ENCODE assay signal across 16 cellular contexts in the genomic region with DNA sequence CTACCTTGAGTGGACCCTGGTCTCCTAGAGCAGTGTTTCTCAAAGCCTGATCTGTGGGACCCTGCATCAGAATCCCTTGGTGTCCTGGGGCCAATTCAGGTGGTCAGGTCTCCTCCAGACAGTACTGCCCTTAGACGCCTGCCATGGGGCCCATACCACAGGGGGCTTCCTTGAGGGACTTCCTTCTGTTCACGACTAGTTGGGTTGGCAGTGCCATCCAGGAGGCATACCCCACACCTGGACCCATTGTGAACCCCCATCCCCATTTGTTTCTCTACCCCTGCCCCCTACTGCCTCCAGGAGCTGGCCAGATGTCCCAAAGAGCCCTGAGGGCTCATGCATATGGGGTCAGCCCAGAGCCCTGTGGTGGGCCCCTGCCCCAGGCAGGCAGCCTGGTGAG.
DNase-seq lines count a peak whose midpoint lies in the region; ATAC-seq and TF ChIP-seq lines count a peak whose summit lies in the region.
"Had no signal": no experiment of that assay in that cellular context is flagged by ENCODE, and none has a peak within 500 bp of the region (broad histone marks: within the 10 kb centered on the region; RNA-seq: fewer than 3 reads in every experiment).

No MANE protein-coding gene starts in this region.

- TF ChIP-seq POLR2A in vagina (IDR thresholded peaks at IDR 0.05) = no peak

- peak overlapping the region; percentile 72 for H2BK120ac ChIP-seq in trophoblast cell (ENCODE audit: insufficient read depth, low read length, poor library complexity)

- H4K91ac ChIP-seq in trophoblast cell (ENCODE audit: low read depth, low read length) = peak overlapping the region; percentile 50

- DNase-seq in trophoblast cell (no peak), vagina (ENCODE audit: extremely low spot score in 2 of 2) (no peak), HuH-7 (ENCODE audit: low spot score) (no peak)
- DNase-seq: Caco-2; CD4-positive, CD25-positive, alpha-beta regulatory T cell; CD8-positive, alpha-beta T cell; DMS153; DND-41; GM23248; H7; HCEC 1CT had no signal

- peak overlapping the region; percentile 11 for H3K18ac ChIP-seq in trophoblast cell (ENCODE audit: low read length)

- peak overlapping the region; percentile 29 for H2BK5ac ChIP-seq in trophoblast cell (ENCODE audit: low read depth, low read length, poor library complexity)

- H3K27ac ChIP-seq in mesodermal cell (ENCODE audit: low read depth, low read length, severe bottlenecking) (peak overlapping the region; percentile 69), trophoblast cell (ENCODE audit: low read depth, low read length) (no peak overlapping the region), vagina (peak overlapping the region; percentile 81)
- H3K27ac ChIP-seq: BLaER1, C4-2B, GM23248 had no signal

- peaks cover 18% of the 10 kb centered on the region for H3K79me1 ChIP-seq in trophoblast cell (ENCODE audit: low read length)

- H3K36me3 ChIP-seq in mesodermal cell (ENCODE audit: control insufficient read depth, insufficient read depth, low read length) (no peaks in the 10 kb centered on the region), trophoblast cell (ENCODE audit: control insufficient read depth in 1 of 2, insufficient read depth in 2 of 2, low read length in 2 of 2) (no peaks in the 10 kb centered on the region), vagina (no peaks in the 10 kb centered on the region)
- H3K36me3 ChIP-seq: BLaER1 had no signal

- H2BK12ac ChIP-seq in trophoblast cell (ENCODE audit: low read length) = peak overlapping the region; percentile 51

- H4K12ac ChIP-seq in trophoblast cell (ENCODE audit: low read depth, low read length) = no peak overlapping the region

- H3K9me3 ChIP-seq in mesodermal cell (ENCODE audit: control insufficient read depth, low read length) = no peaks in the 10 kb centered on the region
- no peaks in the 10 kb centered on the region for H3K9me3 ChIP-seq in trophoblast cell (ENCODE audit: insufficient read depth, low read depth, low read length)
- no peaks in the 10 kb centered on the region for H3K9me3 ChIP-seq in vagina
- H3K9me3 ChIP-seq: BLaER1, Caco-2 had no signal

- peak overlapping the region; percentile 8 for H3K14ac ChIP-seq in trophoblast cell (ENCODE audit: low read length)

- H3K9ac ChIP-seq in trophoblast cell (ENCODE audit: low read length) = no peak overlapping the region
- H3K9ac ChIP-seq: BLaER1, GM23248 had no signal

- no peaks in the 10 kb centered on the region for H3K27me3 ChIP-seq in trophoblast cell (ENCODE audit: insufficient read depth, low read length)
- H3K27me3 ChIP-seq in vagina = no peaks in the 10 kb centered on the region
- H3K27me3 ChIP-seq: BLaER1 had no signal

- no peak overlapping the region for H3K4me3 ChIP-seq in mesodermal cell (ENCODE audit: extremely low read depth, insufficient read depth, low read length, poor library complexity, severe bottlenecking)
- H3K4me3 ChIP-seq in trophoblast cell (ENCODE audit: low read depth, low read length) = no peak overlapping the region
- no peak overlapping the region for H3K4me3 ChIP-seq in vagina
- H3K4me3 ChIP-seq: BLaER1, GM23248 had no signal

- no peak overlapping the region for H3K23ac ChIP-seq in trophoblast cell (ENCODE audit: low read length)

- H3K4me2 ChIP-seq in trophoblast cell (ENCODE audit: low read length) = no peak overlapping the region
- H3K4me2 ChIP-seq: BLaER1 had no signal

- H2AK5ac ChIP-seq in trophoblast cell (ENCODE audit: low read length) = no peak overlapping the region

- intact Hi-C loops in vagina (cut with DNase I) = no loop called here

- peak overlapping the region; percentile 19 for H4K8ac ChIP-seq in trophoblast cell (ENCODE audit: low read depth, low read length)

- 90 to 100% methylated on average over 1 of the region's 2 CpGs for WGBS in mesodermal cell (ENCODE audit: insufficient coverage in 2 of 2), 2 experiments
- no CpG with 5 or more reads among the region's 2 CpGs for WGBS in trophoblast cell (ENCODE audit: extremely low coverage, insufficient coverage, insufficient read length)

- H3K79me2 ChIP-seq in trophoblast cell (ENCODE audit: control insufficient read depth, insufficient read depth, low read length, poor library complexity) = peaks cover 1% of the 10 kb centered on the region

- peak overlapping the region; percentile 10 for H3K4ac ChIP-seq in trophoblast cell (ENCODE audit: low read depth, low read length)

- no peak for ATAC-seq in HG02571 (IDR thresholded peaks at IDR 0.05; ENCODE audit: unreplicated experiment)
- ATAC-seq in GM19023 (IDR thresholded peaks at IDR 0.05; ENCODE audit: unreplicated experiment) = no peak
- ATAC-seq: CD8-positive, alpha-beta T cell had no signal

- H2AFZ ChIP-seq in trophoblast cell (ENCODE audit: insufficient read depth, low read length, poor library complexity) = no peak overlapping the region
- H2AFZ ChIP-seq: GM23248 had no signal

- H3K4me1 ChIP-seq in mesodermal cell (ENCODE audit: control insufficient read depth, insufficient read depth, low read length, poor library complexity, severe bottlenecking) (peaks cover 47% of the 10 kb centered on the region), trophoblast cell (ENCODE audit: control insufficient read depth in 1 of 2, insufficient read depth in 2 of 2, low read length in 2 of 2) (peaks cover 28 to 29% of the 10 kb centered on the region in 2 experiments), vagina (peaks cover 57% of the 10 kb centered on the region)
- H3K4me1 ChIP-seq: BLaER1 had no signal

- no peak for TF ChIP-seq CTCF in vagina (IDR thresholded peaks at IDR 0.05)
